In genomic region chr17:2253768-2254406, GRCh38 we compare ENCODE assay signal across 11 cellular contexts. TPM values are rescaled to one million over a fixed set of nuclear protein-coding genes. Genes with fewer than 3 reads are reported as not detected.
DNase-seq lines count a peak whose midpoint lies in the region; ATAC-seq lines count a peak whose summit lies in the region.
"Had no signal": no experiment of that assay in that cellular context is flagged by ENCODE, and none has a peak within 500 bp of the region (broad histone marks: within the 10 kb centered on the region; RNA-seq: fewer than 3 reads in every experiment).

No MANE protein-coding gene starts in this region.

- DNase-seq in stimulated activated CD4-positive, alpha-beta T cell treated with anti-CD3 and anti-CD28 coated beads, Interleukin-4, amount 100 ng/mL, for 24 hours: peak; percentile 60
- DNase-seq in stimulated activated CD4-positive, alpha-beta T cell treated with anti-CD3 and anti-CD28 coated beads, Interleukin-4, amount 100 ng/mL, for 4 hours: no peak
- DNase-seq in activated T-cell treated with anti-CD3 and anti-CD28 coated beads, Interleukin-2, amount 50 U/mL, for 48 hours: peak; percentile 59 to 60
- no peak for DNase-seq in SJCRH30
- DNase-seq in NCI-H524 (lab: John Stamatoyannopoulos, UW): no peak
- DNase-seq in medulla oblongata (ENCODE audit: extremely low spot score): no peak
- DNase-seq in HuH-7 (ENCODE audit: low spot score): no peak
- DNase-seq: effector CD8-positive, alpha-beta T cell; pancreas had no signal

- ATAC-seq in HG02938 (IDR thresholded peaks at IDR 0.05; ENCODE audit: unreplicated experiment): peak; percentile 68
- ATAC-seq: K562, pancreas had no signal

- H3K4me3 ChIP-seq in SJCRH30: no peak overlapping the region
- H3K4me3 ChIP-seq: K562, pancreas had no signal

- H3K4me1 ChIP-seq in SJCRH30: no peaks in the 10 kb centered on the region
- H3K4me1 ChIP-seq: pancreas had no signal

- H3K9me3 ChIP-seq in SJCRH30 (replicated peaks): no peaks in the 10 kb centered on the region
- H3K9me3 ChIP-seq: pancreas had no signal

- H3K27me3 ChIP-seq in SJCRH30: no peaks in the 10 kb centered on the region
- H3K27me3 ChIP-seq: pancreas had no signal

- no peaks in the 10 kb centered on the region for H3K36me3 ChIP-seq in SJCRH30

- H3K27ac ChIP-seq in SJCRH30: no peak overlapping the region
- H3K27ac ChIP-seq: pancreas had no signal

RNA-seq across cellular contexts. Expression of gene SMG6, which starts 49.7 kb away (rescaled TPM):
- total RNA-seq in SJCRH30 (2014; rRNA removed; shearing (Covaris generic)): 10.5 and 13.0 TPM in 2 replicates

RNA-seq across cellular contexts. Expression of gene SRR, which starts 49.9 kb away (rescaled TPM):
- total RNA-seq in SJCRH30 (2014; rRNA removed; shearing (Covaris generic)): 6.3 and 8.7 TPM in 2 replicates

Comparison
In these comparisons a context has a peak if more than half of its experiments do, and no peak if none do; other contexts are left out.
1. DNase-seq: peak in stimulated activated CD4-positive, alpha-beta T cell treated with anti-CD3 and anti-CD28 coated beads, Interleukin-4, amount 100 ng/mL, for 24 hours (single experiment) and activated T-cell treated with anti-CD3 and anti-CD28 coated beads, Interleukin-2, amount 50 U/mL, for 48 hours (2 of 2); none in stimulated activated CD4-positive, alpha-beta T cell treated with anti-CD3 and anti-CD28 coated beads, Interleukin-4, amount 100 ng/mL, for 4 hours (0 of 2), SJCRH30 (0 of 2), NCI-H524 (0 of 2), medulla oblongata (single experiment) and HuH-7 (single experiment).